33 cellular contexts compared by ENCODE assay signal in the genomic region with DNA sequence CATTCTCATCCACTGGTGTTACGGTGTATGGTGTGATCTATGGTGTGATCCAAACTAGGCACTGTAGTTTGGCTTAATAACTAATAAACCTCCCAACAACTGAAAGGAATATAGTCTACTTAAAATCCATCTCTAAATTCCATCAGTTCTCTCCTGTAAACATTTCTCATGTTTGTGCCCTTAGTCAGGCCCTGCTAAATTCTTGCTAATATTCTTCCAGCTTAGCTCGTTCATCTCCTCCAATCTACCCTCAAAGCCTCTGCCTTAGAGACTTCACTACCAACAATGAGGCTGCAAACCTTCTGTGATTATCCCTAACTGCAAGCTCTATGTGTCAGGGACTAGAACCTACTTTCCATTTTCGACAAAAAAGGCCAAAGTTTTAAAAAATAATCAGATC. TPM values are rescaled to one million over a fixed set of nuclear protein-coding genes. Genes with fewer than 3 reads are reported as not detected.
"Had no signal": no experiment of that assay in that cellular context is flagged by ENCODE, and none has a peak within 500 bp of the region (broad histone marks: within the 10 kb centered on the region; RNA-seq: fewer than 3 reads in every experiment).

No MANE protein-coding gene starts in this region.

- H3K9ac ChIP-seq: parathyroid adenoma had no signal

- ATAC-seq: left lobe of liver; mucosa of descending colon; natural killer cell treated with Interleukin-12 subunit alpha and Interleukin-12 subunit beta and Interleukin-15 and Interleukin-18, amount 100 ng/mL, for 72 hours; right cardiac atrium; stimulated activated memory B cell treated with anti-CD40 and anti-IgM and Interleukin-4, amounts not matched to agents 10 μg/mL and 1 μg/mL and 100 μg/mL, for 72 hours; stimulated activated naive CD8-positive, alpha-beta T cell treated with anti-CD3 and anti-CD28 coated beads, Interleukin-15, Interleukin-2, amounts not matched to agents 100 U/mL and 50 U/mL, for 24 hours; upper lobe of right lung had no signal

- H3K4me3 Mint-ChIP-seq: memory B cell; mesothelial cell of epicardium; naive B cell; natural killer cell treated with Interleukin-12 subunit alpha and Interleukin-12 subunit beta and Interleukin-15 and Interleukin-18, amount 100 ng/mL, for 72 hours; neural crest cell; stimulated activated memory B cell treated with anti-CD40 and anti-IgM and Interleukin-4, amounts not matched to agents 10 μg/mL and 1 μg/mL and 100 μg/mL, for 72 hours had no signal

- H3K27ac ChIP-seq: coronary artery, esophagus squamous epithelium, neutrophil, parathyroid adenoma, prostate gland, sigmoid colon, thoracic aorta, tibial nerve, upper lobe of right lung, uterus had no signal

- H3K27me3 Mint-ChIP-seq: memory B cell; naive B cell; natural killer cell treated with Interleukin-12 subunit alpha and Interleukin-12 subunit beta and Interleukin-15 and Interleukin-18, amount 100 ng/mL, for 72 hours; stimulated activated memory B cell treated with anti-CD40 and anti-IgM and Interleukin-4, amounts not matched to agents 10 μg/mL and 1 μg/mL and 100 μg/mL, for 72 hours had no signal

- H2AFZ ChIP-seq: parathyroid adenoma had no signal

- H3K9me3 ChIP-seq: esophagus squamous epithelium, mucosa of descending colon, neutrophil, prostate gland, sigmoid colon, thoracic aorta, tibial nerve, upper lobe of right lung, uterus had no signal

- H3K4me1 ChIP-seq: esophagus squamous epithelium, parathyroid adenoma, prostate gland, sigmoid colon, tibial nerve, upper lobe of right lung, uterus had no signal

- H3K36me3 ChIP-seq: prostate gland, uterus had no signal

- H3K27me3 ChIP-seq: esophagus squamous epithelium, neutrophil, sigmoid colon, tibial nerve, upper lobe of right lung, uterus had no signal

- H3K27ac Mint-ChIP-seq: memory B cell; mesothelial cell of epicardium; natural killer cell treated with Interleukin-12 subunit alpha and Interleukin-12 subunit beta and Interleukin-15 and Interleukin-18, amount 100 ng/mL, for 72 hours; stimulated activated memory B cell treated with anti-CD40 and anti-IgM and Interleukin-4, amounts not matched to agents 10 μg/mL and 1 μg/mL and 100 μg/mL, for 72 hours had no signal

- DNase-seq: dermis blood vessel endothelial cell; effector memory CD4-positive, alpha-beta T cell; erythroblast; esophagus squamous epithelium; head of caudate nucleus; kidney; mucosa of descending colon; naive B cell; right cardiac atrium; sigmoid colon; stimulated activated CD4-positive, alpha-beta T cell treated with anti-CD3 and anti-CD28 coated beads, Interleukin-2, amount 100 ng/mL, for 24 hours; stimulated activated CD4-positive, alpha-beta T cell treated with anti-CD3 and anti-CD28 coated beads, Interleukin-4, amount 100 ng/mL, for 24 hours; stimulated activated naive CD8-positive, alpha-beta T cell treated with anti-CD3 and anti-CD28 coated beads, Interleukin-15, Interleukin-2, amounts not matched to agents 100 U/mL and 50 U/mL, for 24 hours; substantia nigra; upper lobe of right lung; uterus had no signal

- H3K4me3 ChIP-seq: coronary artery, esophagus squamous epithelium, lung, mucosa of descending colon, prostate gland, sigmoid colon, thoracic aorta, tibial nerve, upper lobe of right lung, uterus had no signal

- H3K4me1 Mint-ChIP-seq: memory B cell; mesothelial cell of epicardium; naive B cell; neural crest cell; stimulated activated memory B cell treated with anti-CD40 and anti-IgM and Interleukin-4, amounts not matched to agents 10 μg/mL and 1 μg/mL and 100 μg/mL, for 72 hours had no signal

RNA-seq across cellular contexts. Expression of gene ZAR1, which starts 28.1 kb away (rescaled TPM):
- total RNA-seq: dermis blood vessel endothelial cell; esophagus squamous epithelium; glomerular endothelial cell; kidney; left lobe of liver; lung; mucosa of descending colon; natural killer cell treated with Interleukin-12 subunit alpha and Interleukin-12 subunit beta and Interleukin-15 and Interleukin-18, amount 100 ng/mL, for 72 hours; neural crest cell; osteoblast; right cardiac atrium; sigmoid colon; skeletal muscle tissue had no signal
- polyA plus RNA-seq: liver, right cardiac atrium, sigmoid colon had no signal

RNA-seq across cellular contexts. Expression of gene SLC10A4, which starts 35.0 kb away (rescaled TPM):
- total RNA-seq: dermis blood vessel endothelial cell, osteoblast had no signal
- polyA plus RNA-seq: liver had no signal
